10 cellular contexts compared by ENCODE assay signal in genomic region chr2:239397856-239398470, GRCh38. TPM values are rescaled to one million over a fixed set of nuclear protein-coding genes. Genes with fewer than 3 reads are reported as not detected.
A peak's percentile ranks its signal among the peaks of the same experiment; 100 is the strongest.
DNase-seq lines count a peak whose midpoint lies in the region; ATAC-seq lines count a peak whose summit lies in the region.
"Had no signal": no experiment of that assay in that cellular context is flagged by ENCODE, and none has a peak within 500 bp of the region (broad histone marks: within the 10 kb centered on the region; RNA-seq: fewer than 3 reads in every experiment).

No MANE protein-coding gene starts in this region.

- no peak for DNase-seq in activated naive CD8-positive, alpha-beta T cell treated with anti-CD3 and anti-CD28 coated beads, Interleukin-2, amount 50 U/mL, for 24 hours
- DNase-seq in activated T-helper 1 cell treated with anti-CD3 and anti-CD28 coated beads, Interleukin-12 subunit alpha, Interleukin-12 subunit beta, Interleukin-2, Interleukin-4 antibody, amounts not matched to agents 30 ng/mL and 10 ng/mL and 1 ng/mL, durations not matched to agents 14 hours and 24 hours and 36 hours (ENCODE audit: low spot score) = no peak
- DNase-seq in left kidney (ENCODE audit: low read depth, low spot score) (peak; percentile 48), substantia nigra (lab: John Stamatoyannopoulos, UW) (no peak), midbrain (lab: John Stamatoyannopoulos, UW) (no peak)
- DNase-seq: HCEC 1CT, NCI-H1092 treated with DMSO at 0.1 percent for 48 hours had no signal

- ATAC-seq in activated naive CD8-positive, alpha-beta T cell treated with anti-CD3 and anti-CD28 coated beads, Interleukin-2, amount 50 U/mL, for 24 hours = no peak
- ATAC-seq in HG02571 (IDR thresholded peaks at IDR 0.05; ENCODE audit: unreplicated experiment) = no peak
- ATAC-seq in stimulated activated memory B cell treated with anti-CD40 and anti-IgM and Interleukin-4, amounts not matched to agents 10 μg/mL and 1 μg/mL and 100 μg/mL, for 72 hours = no peak

- no peaks in the 10 kb centered on the region for H3K9me3 Mint-ChIP-seq in activated naive CD8-positive, alpha-beta T cell (ENCODE audit: low read depth)
- no peaks in the 10 kb centered on the region for H3K9me3 Mint-ChIP-seq in activated naive CD8-positive, alpha-beta T cell treated with anti-CD3 and anti-CD28 coated beads, Interleukin-2, amount 50 U/mL, for 24 hours
- no peaks in the 10 kb centered on the region for H3K9me3 Mint-ChIP-seq in activated T-helper 1 cell treated with anti-CD3 and anti-CD28 coated beads, Interleukin-12 subunit alpha, Interleukin-12 subunit beta, Interleukin-2, Interleukin-4 antibody, amounts not matched to agents 30 ng/mL and 10 ng/mL and 1 ng/mL, durations not matched to agents 14 hours and 24 hours and 36 hours
- H3K9me3 Mint-ChIP-seq in stimulated activated memory B cell treated with anti-CD40 and anti-IgM and Interleukin-4, amounts not matched to agents 10 μg/mL and 1 μg/mL and 100 μg/mL, for 72 hours = no peaks in the 10 kb centered on the region

- H3K27me3 Mint-ChIP-seq in activated naive CD8-positive, alpha-beta T cell = no peaks in the 10 kb centered on the region
- H3K27me3 Mint-ChIP-seq in activated naive CD8-positive, alpha-beta T cell treated with anti-CD3 and anti-CD28 coated beads, Interleukin-2, amount 50 U/mL, for 24 hours = no peaks in the 10 kb centered on the region
- no peaks in the 10 kb centered on the region for H3K27me3 Mint-ChIP-seq in activated T-helper 1 cell treated with anti-CD3 and anti-CD28 coated beads, Interleukin-12 subunit alpha, Interleukin-12 subunit beta, Interleukin-2, Interleukin-4 antibody, amounts not matched to agents 30 ng/mL and 10 ng/mL and 1 ng/mL, durations not matched to agents 14 hours and 24 hours and 36 hours (ENCODE audit: insufficient read depth)
- H3K27me3 Mint-ChIP-seq in stimulated activated memory B cell treated with anti-CD40 and anti-IgM and Interleukin-4, amounts not matched to agents 10 μg/mL and 1 μg/mL and 100 μg/mL, for 72 hours = no peaks in the 10 kb centered on the region

- intact Hi-C loops in activated T-helper 1 cell treated with anti-CD3 and anti-CD28 coated beads, Interleukin-12 subunit alpha, Interleukin-12 subunit beta, Interleukin-2, Interleukin-4 antibody, amounts not matched to agents 30 ng/mL and 10 ng/mL and 1 ng/mL, durations not matched to agents 14 hours and 24 hours and 36 hours (cut with micrococcal nuclease) = no loop called here

- H3K36me3 Mint-ChIP-seq in activated naive CD8-positive, alpha-beta T cell = no peaks in the 10 kb centered on the region
- H3K36me3 Mint-ChIP-seq in activated naive CD8-positive, alpha-beta T cell treated with anti-CD3 and anti-CD28 coated beads, Interleukin-2, amount 50 U/mL, for 24 hours (ENCODE audit: low read depth) = no peaks in the 10 kb centered on the region
- H3K36me3 Mint-ChIP-seq in activated T-helper 1 cell treated with anti-CD3 and anti-CD28 coated beads, Interleukin-12 subunit alpha, Interleukin-12 subunit beta, Interleukin-2, Interleukin-4 antibody, amounts not matched to agents 30 ng/mL and 10 ng/mL and 1 ng/mL, durations not matched to agents 14 hours and 24 hours and 36 hours (ENCODE audit: low read depth) = peaks cover 10% of the 10 kb centered on the region
- no peaks in the 10 kb centered on the region for H3K36me3 Mint-ChIP-seq in stimulated activated memory B cell treated with anti-CD40 and anti-IgM and Interleukin-4, amounts not matched to agents 10 μg/mL and 1 μg/mL and 100 μg/mL, for 72 hours

- peak overlapping the region; percentile 23 for H3K4me3 Mint-ChIP-seq in activated naive CD8-positive, alpha-beta T cell
- no peak overlapping the region for H3K4me3 Mint-ChIP-seq in activated naive CD8-positive, alpha-beta T cell treated with anti-CD3 and anti-CD28 coated beads, Interleukin-2, amount 50 U/mL, for 24 hours
- H3K4me3 Mint-ChIP-seq in activated T-helper 1 cell treated with anti-CD3 and anti-CD28 coated beads, Interleukin-12 subunit alpha, Interleukin-12 subunit beta, Interleukin-2, Interleukin-4 antibody, amounts not matched to agents 30 ng/mL and 10 ng/mL and 1 ng/mL, durations not matched to agents 14 hours and 24 hours and 36 hours = peak overlapping the region; percentile 15
- no peak overlapping the region for H3K4me3 Mint-ChIP-seq in stimulated activated memory B cell treated with anti-CD40 and anti-IgM and Interleukin-4, amounts not matched to agents 10 μg/mL and 1 μg/mL and 100 μg/mL, for 72 hours

- peaks cover 52% of the 10 kb centered on the region for H3K4me1 Mint-ChIP-seq in activated naive CD8-positive, alpha-beta T cell (ENCODE audit: low read depth)
- peaks cover 49% of the 10 kb centered on the region for H3K4me1 Mint-ChIP-seq in activated naive CD8-positive, alpha-beta T cell treated with anti-CD3 and anti-CD28 coated beads, Interleukin-2, amount 50 U/mL, for 24 hours
- peaks cover 57% of the 10 kb centered on the region for H3K4me1 Mint-ChIP-seq in activated T-helper 1 cell treated with anti-CD3 and anti-CD28 coated beads, Interleukin-12 subunit alpha, Interleukin-12 subunit beta, Interleukin-2, Interleukin-4 antibody, amounts not matched to agents 30 ng/mL and 10 ng/mL and 1 ng/mL, durations not matched to agents 14 hours and 24 hours and 36 hours (ENCODE audit: low read depth)
- H3K4me1 Mint-ChIP-seq in stimulated activated memory B cell treated with anti-CD40 and anti-IgM and Interleukin-4, amounts not matched to agents 10 μg/mL and 1 μg/mL and 100 μg/mL, for 72 hours = peaks cover 45% of the 10 kb centered on the region

- H3K27ac ChIP-seq in substantia nigra (ENCODE audit: low read depth, low read length, poor library complexity, severe bottlenecking) = peak overlapping the region; percentile 51

- no peak overlapping the region for H3K27ac Mint-ChIP-seq in activated naive CD8-positive, alpha-beta T cell
- H3K27ac Mint-ChIP-seq in activated naive CD8-positive, alpha-beta T cell treated with anti-CD3 and anti-CD28 coated beads, Interleukin-2, amount 50 U/mL, for 24 hours = no peak overlapping the region
- H3K27ac Mint-ChIP-seq in activated T-helper 1 cell treated with anti-CD3 and anti-CD28 coated beads, Interleukin-12 subunit alpha, Interleukin-12 subunit beta, Interleukin-2, Interleukin-4 antibody, amounts not matched to agents 30 ng/mL and 10 ng/mL and 1 ng/mL, durations not matched to agents 14 hours and 24 hours and 36 hours = no peak overlapping the region
- H3K27ac Mint-ChIP-seq in stimulated activated memory B cell treated with anti-CD40 and anti-IgM and Interleukin-4, amounts not matched to agents 10 μg/mL and 1 μg/mL and 100 μg/mL, for 72 hours = no peak overlapping the region

RNA-seq across cellular contexts. Expression of gene HDAC4, which starts 2.9 kb away (rescaled TPM):
- total RNA-seq in activated T-helper 1 cell treated with anti-CD3 and anti-CD28 coated beads, Interleukin-12 subunit alpha, Interleukin-12 subunit beta, Interleukin-2, Interleukin-4 antibody, amounts not matched to agents 30 ng/mL and 10 ng/mL and 1 ng/mL, durations not matched to agents 14 hours and 24 hours and 36 hours = 41.3 and 42.1 TPM in 2 replicates

Comparison
In these comparisons a context has a peak if more than half of its experiments do, and no peak if none do; other contexts are left out.
1. H3K4me3 Mint-ChIP-seq: peak in activated naive CD8-positive, alpha-beta T cell (single experiment) and activated T-helper 1 cell treated with anti-CD3 and anti-CD28 coated beads, Interleukin-12 subunit alpha, Interleukin-12 subunit beta, Interleukin-2, Interleukin-4 antibody, amounts not matched to agents 30 ng/mL and 10 ng/mL and 1 ng/mL, durations not matched to agents 14 hours and 24 hours and 36 hours (single experiment); none in activated naive CD8-positive, alpha-beta T cell treated with anti-CD3 and anti-CD28 coated beads, Interleukin-2, amount 50 U/mL, for 24 hours (single experiment) and stimulated activated memory B cell treated with anti-CD40 and anti-IgM and Interleukin-4, amounts not matched to agents 10 μg/mL and 1 μg/mL and 100 μg/mL, for 72 hours (single experiment).